Comparison of ENCODE assay signal across 24 cellular contexts in the genomic region with DNA sequence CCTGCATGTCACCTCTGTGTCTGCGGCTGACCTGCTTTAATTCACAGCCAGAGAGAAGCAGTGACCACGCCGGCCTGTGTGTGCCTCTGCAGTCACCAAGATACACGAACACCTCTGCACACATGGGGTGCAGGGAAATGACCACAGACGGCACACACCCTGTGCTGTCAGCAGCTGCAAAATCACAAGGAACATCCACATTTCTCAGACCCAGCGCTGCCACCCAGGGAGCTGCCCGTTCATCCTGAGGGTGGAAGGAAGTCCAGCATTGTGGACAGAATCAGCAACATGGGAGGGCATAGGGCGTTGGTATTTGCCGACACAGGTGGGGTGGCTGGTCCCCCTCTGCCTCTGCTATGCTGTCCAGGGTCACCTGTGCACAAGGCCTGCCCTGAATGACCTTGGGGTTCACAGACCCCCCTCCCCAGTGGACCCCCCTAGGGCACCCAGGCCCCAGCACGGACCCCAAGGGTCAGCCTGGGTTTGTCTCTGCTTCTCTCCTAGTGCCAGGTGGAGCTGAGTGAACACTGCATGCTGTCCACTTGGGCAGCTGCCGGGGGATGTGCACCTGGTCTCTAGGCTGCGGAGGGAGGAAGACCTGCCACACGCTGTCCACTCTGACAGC.
DNase-seq lines count a peak whose midpoint lies in the region; ATAC-seq and TF ChIP-seq lines count a peak whose summit lies in the region.
"Had no signal": no experiment of that assay in that cellular context is flagged by ENCODE, and none has a peak within 500 bp of the region (broad histone marks: within the 10 kb centered on the region; RNA-seq: fewer than 3 reads in every experiment).

No MANE protein-coding gene starts in this region.

- no TSS peak for BruUV-seq in Panc1 (replicated peaks; lab: Mats Ljungman, UMichigan)

- H3K9ac ChIP-seq in neural progenitor cell, result no peak overlapping the region

- H3F3A ChIP-seq in neural progenitor cell (ENCODE audit: low read depth), result peaks cover 11% of the 10 kb centered on the region

- intact Hi-C loops in Panc1 (cut with micrococcal nuclease; ENCODE audit: unreplicated experiment), result loop anchor here (10.0 kb wide), 1 partner anchor 128 kb away; no protein-coding TSS in a partner anchor
- intact Hi-C loops in sigmoid colon (cut with DNase I), result no loop called here

- no peak for TF ChIP-seq POLR2A in sigmoid colon (IDR thresholded peaks at IDR 0.05)

- H3K4me3 ChIP-seq in Panc1 (ENCODE audit: low read depth in 2 of 2, low read length in 2 of 2), result no peak overlapping the region
- no peak overlapping the region for H3K4me3 ChIP-seq in neural progenitor cell
- H3K4me3 ChIP-seq in sigmoid colon, result no peak overlapping the region
- H3K4me3 ChIP-seq: A549 had no signal

- H3K27me3 Mint-ChIP-seq in endothelial cell (ENCODE audit: unreplicated experiment) (peaks cover 13% of the 10 kb centered on the region), neural progenitor cell (ENCODE audit: insufficient read depth, low read depth) (no peaks in the 10 kb centered on the region)
- H3K27me3 Mint-ChIP-seq: B cell had no signal

- H3K4me1 Mint-ChIP-seq in endothelial cell (ENCODE audit: unreplicated experiment), result peaks cover 5% of the 10 kb centered on the region
- peaks cover 18% of the 10 kb centered on the region for H3K4me1 Mint-ChIP-seq in neural progenitor cell
- H3K4me1 Mint-ChIP-seq: B cell, CD14-positive monocyte had no signal

- CTCF ChIA-PET in Panc1 (lab: Charles Lee), result no interaction called here

- H3K36me3 Mint-ChIP-seq in endothelial cell (ENCODE audit: low read depth, unreplicated experiment) (peaks cover 47% of the 10 kb centered on the region), neural progenitor cell (peaks cover 25% of the 10 kb centered on the region)
- H3K36me3 Mint-ChIP-seq: CD14-positive monocyte had no signal

- TF ChIP-seq CTCF in Panc1 (IDR thresholded peaks at IDR 0.05) (no peak), endothelial cell (IDR thresholded peaks at IDR 0.05; ENCODE audit: unreplicated experiment) (no peak), neural progenitor cell (IDR thresholded peaks at IDR 0.05) (no peak), sigmoid colon (IDR thresholded peaks at IDR 0.05) (no peak)

- no peaks in the 10 kb centered on the region for H4K20me1 ChIP-seq in neural progenitor cell (ENCODE audit: low read depth)

- no peak for TF ChIP-seq EP300 in sigmoid colon (IDR thresholded peaks at IDR 0.05)

- ATAC-seq in Panc1 (peak; percentile 10; the same call in 1 of the 2 replicates), HG03439 (IDR thresholded peaks at IDR 0.05; ENCODE audit: unreplicated experiment) (no peak)
- ATAC-seq: HepG2 had no signal

- H3K27me3 ChIP-seq in Panc1 (ENCODE audit: control insufficient read depth, insufficient read depth, low read length) (no peaks in the 10 kb centered on the region), neural progenitor cell (no peaks in the 10 kb centered on the region), sigmoid colon (no peaks in the 10 kb centered on the region)

- H3K9me3 Mint-ChIP-seq in endothelial cell (ENCODE audit: unreplicated experiment) (no peaks in the 10 kb centered on the region), neural progenitor cell (no peaks in the 10 kb centered on the region)

- H3K9me3 ChIP-seq in Panc1 (ENCODE audit: control insufficient read depth, insufficient read depth, low read depth, low read length), result no peaks in the 10 kb centered on the region
- H3K9me3 ChIP-seq in neural progenitor cell (ENCODE audit: low read depth), result no peaks in the 10 kb centered on the region
- no peaks in the 10 kb centered on the region for H3K9me3 ChIP-seq in sigmoid colon
- H3K9me3 ChIP-seq: A549 had no signal

- WGBS in sigmoid colon, 2 donors, result 60 to 79% methylated on average over 13 of the region's 13 CpGs

- H3K4me3 Mint-ChIP-seq in endothelial cell (ENCODE audit: unreplicated experiment) (peak overlapping the region; percentile 44), neural progenitor cell (no peak overlapping the region)
- H3K4me3 Mint-ChIP-seq: B cell, CD14-positive monocyte had no signal

- H3K4me2 ChIP-seq in neural progenitor cell, result no peak overlapping the region
- H3K4me2 ChIP-seq: A549 had no signal

- peak overlapping the region; percentile 99 for H3K27ac ChIP-seq in Panc1 (ENCODE audit: low read length)
- H3K27ac ChIP-seq in neural progenitor cell, result no peak overlapping the region
- no peak overlapping the region for H3K27ac ChIP-seq in sigmoid colon
- H3K27ac ChIP-seq: A549 had no signal

- H3K4me1 ChIP-seq in Panc1 (ENCODE audit: control insufficient read depth, insufficient read depth, low read length) (peaks cover 46% of the 10 kb centered on the region), neural progenitor cell (peaks cover 15% of the 10 kb centered on the region), sigmoid colon (peaks cover 0 to under 1% (median 0%) of the 10 kb centered on the region in 4 donors)

- no peak for DNase-seq in Panc1 (ENCODE audit: low read depth, low spot score)
- no peak for DNase-seq in endothelial cell (ENCODE audit: low spot score)
- DNase-seq in neural progenitor cell (ENCODE audit: low spot score), result no peak
- peak; percentile 56 for DNase-seq in sigmoid colon
- DNase-seq in central memory CD4-positive, alpha-beta T cell, result no peak
- no peak for DNase-seq in NCI-H82 (lab: John Stamatoyannopoulos, UW)
- DNase-seq: EL; GF-D8; KBM-7; MM.1S; NCI-H1048; NCI-H1436; NCI-H187 treated with DMSO at 0.1 percent for 48 hours; NCI-H2107; NCI-H510A; NCI-H748 treated with DMSO at 0.1 percent for 48 hours; NK-92 treated with Interleukin-12 subunit alpha and Interleukin-12 subunit beta, amount 100 ng/mL, for 24 hours; Right ventricle myocardium superior; SW 1271 had no signal

- no peaks in the 10 kb centered on the region for H3K79me2 ChIP-seq in neural progenitor cell (ENCODE audit: low read depth)

- H3K27ac Mint-ChIP-seq in endothelial cell (ENCODE audit: unreplicated experiment) (no peak overlapping the region), neural progenitor cell (peak overlapping the region; percentile 22)
- H3K27ac Mint-ChIP-seq: B cell, CD14-positive monocyte had no signal

- in situ Hi-C loops in Panc1 (cut with HindIII; ENCODE audit: low pct_unique_long_range_greater_than_20kb, low sequenced_read_pairs), result no loop called here

- POLR2A ChIA-PET in Panc1 (lab: Charles Lee), result interaction anchor here (0.6 kb wide), 1 partner anchor 9 kb away, joined by 7 read pairs; no protein-coding TSS in a partner anchor

- H3K36me3 ChIP-seq in Panc1 (ENCODE audit: control insufficient read depth, insufficient read depth, low read length) (no peaks in the 10 kb centered on the region), neural progenitor cell (no peaks in the 10 kb centered on the region), sigmoid colon (peaks cover 18 to 86% (median 50%) of the 10 kb centered on the region in 4 donors)

- no peak overlapping the region for H2AFZ ChIP-seq in neural progenitor cell (replicated peaks)
